In the genomic region with DNA sequence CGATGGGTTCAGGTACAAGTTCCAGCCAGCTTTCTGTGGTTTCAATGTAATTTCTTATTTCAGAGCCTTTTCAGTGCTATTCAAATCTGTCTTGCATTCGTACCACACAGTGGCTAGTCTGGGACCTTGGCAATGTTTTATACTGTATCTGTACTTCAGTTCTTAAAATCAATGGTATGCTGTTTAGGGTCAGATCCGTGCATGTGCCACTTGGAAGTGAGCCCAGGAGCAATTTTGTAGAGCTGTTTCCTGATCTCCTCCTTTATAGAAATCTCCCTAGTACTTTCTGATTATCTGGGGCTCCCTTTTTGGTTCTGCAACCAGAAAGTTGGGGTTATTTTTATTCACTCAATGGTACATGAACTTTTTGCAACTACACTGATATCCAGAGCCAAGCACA, we compare ENCODE assay signal across 29 cellular contexts.
"Had no signal": no experiment of that assay in that cellular context is flagged by ENCODE, and none has a peak within 500 bp of the region (broad histone marks: within the 10 kb centered on the region; RNA-seq: fewer than 3 reads in every experiment).

No MANE protein-coding gene starts in this region.

- H3K27me3 ChIP-seq: esophagus squamous epithelium, neutrophil, ovary, sigmoid colon, thyroid gland, upper lobe of right lung had no signal

- FAIRE-seq: astrocyte, frontal cortex, islet of Langerhans, small intestine had no signal

- H3K27ac ChIP-seq: epithelial cell of prostate, esophagus squamous epithelium, neutrophil, ovary, sigmoid colon, thyroid gland, upper lobe of right lung, WERI-Rb-1 had no signal

- H3K36me3 ChIP-seq: esophagus squamous epithelium, neutrophil, ovary, sigmoid colon, thyroid gland, upper lobe of right lung, WERI-Rb-1 had no signal

- H3K9me3 ChIP-seq: neutrophil, ovary, thyroid gland, upper lobe of right lung had no signal

- H3K4me1 ChIP-seq: esophagus squamous epithelium, sigmoid colon, thyroid gland, upper lobe of right lung had no signal

- H3K4me3 ChIP-seq: esophagus squamous epithelium, ovary, sigmoid colon, thyroid gland, upper lobe of right lung had no signal

- ATAC-seq: activated CD4-positive, CD25-positive, alpha-beta regulatory T cell treated with anti-CD3 and anti-CD28 coated beads, Interleukin-2, amount 50 U/mL, for 24 hours; stimulated activated effector memory CD8-positive, alpha-beta T cell treated with anti-CD3 and anti-CD28 coated beads, Interleukin-12 subunit alpha, Interleukin-12 subunit beta, amount 100 ng/mL, for 72 hours; stimulated activated naive CD8-positive, alpha-beta T cell treated with anti-CD3 and anti-CD28 coated beads, Interleukin-15, amount 100 ng/mL, for 72 hours; upper lobe of right lung had no signal

- DNase-seq: activated CD4-positive, alpha-beta memory T cell treated with anti-CD3 and anti-CD28 coated beads, Interleukin-2, amount 10 ng/mL, durations not matched to agents 7 days and 5 days; activated CD4-positive, alpha-beta T cell treated with anti-CD3 and anti-CD28 coated beads, Interleukin-2, amount 10 ng/mL, durations not matched to agents 7 days and 5 days; activated CD8-positive, alpha-beta memory T cell treated with anti-CD3 and anti-CD28 coated beads, Interleukin-2, amount 50 U/mL, for 48 hours; activated gamma-delta T cell; activated naive CD4-positive, alpha-beta T cell treated with anti-CD3 and anti-CD28 coated beads, Interleukin-2, amount 10 ng/mL, durations not matched to agents 7 days and 5 days; activated naive CD8-positive, alpha-beta T cell treated with anti-CD3 and anti-CD28 coated beads, Interleukin-2, amount 10 ng/mL, durations not matched to agents 7 days and 5 days; activated T-cell treated with anti-CD3 and anti-CD28 coated beads, Interleukin-2, amount 50 U/mL, for 24 hours; amniotic stem cell; effector CD4-positive, alpha-beta T cell; esophagus squamous epithelium; mammary epithelial cell; naive B cell; nephron progenitor cell; ovary; sigmoid colon; small intestine; stimulated activated CD4-positive, alpha-beta T cell treated with anti-CD3 and anti-CD28 coated beads, Interleukin-4, amount 100 ng/mL, for 24 hours; stimulated activated naive CD8-positive, alpha-beta T cell treated with anti-CD3 and anti-CD28 coated beads, Interleukin-15, amount 100 ng/mL, for 72 hours; substantia nigra; thyroid gland; upper lobe of right lung; WERI-Rb-1 had no signal
